35 cellular contexts compared by ENCODE assay signal in the genomic region with DNA sequence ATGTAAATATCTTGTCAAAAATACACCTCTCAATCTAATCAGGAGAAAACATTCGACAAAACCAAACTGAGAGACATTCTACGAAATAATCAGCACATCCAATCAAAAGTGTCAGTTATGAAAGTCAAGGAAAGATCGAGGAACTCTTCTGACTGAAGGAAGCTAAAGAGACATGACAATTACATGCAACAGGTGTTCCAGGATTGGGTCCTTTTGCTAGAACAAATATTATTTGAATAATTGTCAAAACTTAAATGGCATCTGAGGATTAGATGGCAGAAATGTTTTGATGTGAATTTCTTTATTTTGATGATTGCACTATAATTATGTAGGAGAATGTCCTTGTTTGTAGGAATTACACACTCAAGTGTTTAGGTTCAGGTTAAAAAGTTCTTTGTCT.
A peak's percentile ranks its signal among the peaks of the same experiment; 100 is the strongest.
DNase-seq lines count a peak whose midpoint lies in the region; ATAC-seq, FAIRE-seq and TF ChIP-seq lines count a peak whose summit lies in the region.
"Had no signal": no experiment of that assay in that cellular context is flagged by ENCODE, and none has a peak within 500 bp of the region (broad histone marks: within the 10 kb centered on the region; RNA-seq: fewer than 3 reads in every experiment).

No MANE protein-coding gene starts in this region.

- H4K20me1 ChIP-seq in K562 (replicated peaks; ENCODE audit: control insufficient read depth, insufficient read depth, low read length): no peaks in the 10 kb centered on the region
- H4K20me1 ChIP-seq: BLaER1; BLaER1 treated with 17β-estradiol and CSF1 and Interleukin-3, amounts not matched to agents 10 nM and 100 nM had no signal

- TF ChIP-seq EP300 in K562 (IDR thresholded peaks at IDR 0.05; ENCODE audit: low read length): no peak

- H3K27ac Mint-ChIP-seq in endothelial cell (ENCODE audit: unreplicated experiment): no peak overlapping the region
- H3K27ac Mint-ChIP-seq: B cell; CD14-positive monocyte; CD4-positive, alpha-beta memory T cell; CD4-positive, alpha-beta T cell; CD4-positive, CD25-positive, alpha-beta regulatory T cell; CD8-positive, alpha-beta memory T cell; CD8-positive, alpha-beta T cell had no signal

- FAIRE-seq in K562 (lab: Jason Lieb, UNC): no peak
- FAIRE-seq: A204.1, A549, D721Med had no signal

- H3K9me1 ChIP-seq in K562 (ENCODE audit: control insufficient read depth, insufficient read depth, low read length): no peaks in the 10 kb centered on the region

- no peak overlapping the region for H3K4me3 ChIP-seq in HEK293 (ENCODE audit: low read depth, low read length)
- no peak overlapping the region for H3K4me3 ChIP-seq in K562
- H3K4me3 ChIP-seq: A549; BLaER1; BLaER1 treated with 17β-estradiol and CSF1 and Interleukin-3, amounts not matched to agents 10 nM and 100 nM had no signal

- H3K4me1 ChIP-seq in HEK293 (ENCODE audit: control insufficient read depth, insufficient read depth, low read length) (no peaks in the 10 kb centered on the region), K562 (replicated peaks in 1 of 2; ENCODE audit: control insufficient read depth in 2 of 2, insufficient read depth in 2 of 2, low read length in 2 of 2) (peaks cover 0 to 18% of the 10 kb centered on the region in 2 experiments; a peak in 3 of 5 replicates)
- H3K4me1 ChIP-seq: A549, BE2C, BLaER1, Caco-2 had no signal

- no peak overlapping the region for H3K9ac ChIP-seq in K562 (ENCODE audit: insufficient read depth in 1 of 2, low read depth in 2 of 2, low read length in 2 of 2)
- H3K9ac ChIP-seq: BLaER1; BLaER1 treated with 17β-estradiol and CSF1 and Interleukin-3, amounts not matched to agents 10 nM and 100 nM had no signal

- H3K9me3 Mint-ChIP-seq in endothelial cell (ENCODE audit: unreplicated experiment): no peaks in the 10 kb centered on the region
- H3K9me3 Mint-ChIP-seq: CD14-positive monocyte; CD4-positive, alpha-beta memory T cell; CD4-positive, alpha-beta T cell; CD4-positive, CD25-positive, alpha-beta regulatory T cell; CD8-positive, alpha-beta memory T cell; CD8-positive, alpha-beta T cell had no signal

- H3K4me3 Mint-ChIP-seq in endothelial cell (ENCODE audit: unreplicated experiment): no peak overlapping the region
- H3K4me3 Mint-ChIP-seq: B cell; CD4-positive, alpha-beta memory T cell; CD4-positive, alpha-beta T cell; CD4-positive, CD25-positive, alpha-beta regulatory T cell; CD8-positive, alpha-beta memory T cell; CD8-positive, alpha-beta T cell had no signal

- POLR2A ChIA-PET in HEK293 (lab: Yijun Ruan, JAX): interaction anchor here (1.6 kb wide), 1 partner anchor 9 kb away, joined by 3 read pairs; no protein-coding TSS in a partner anchor
- POLR2A ChIA-PET in K562 (lab: Yijun Ruan, JAX): interaction anchor here (0.7 to 1.0 kb wide), 3 partner anchors 8 to 126 kb away, joined by 3 to 10 read pairs (median 3); no protein-coding TSS in a partner anchor

- intact Hi-C loops in K562 (cut with micrococcal nuclease): no loop called here

- in situ Hi-C loops in K562 (cut with MboI): no loop called here

- no peak for TF ChIP-seq POLR2A in K562 (conservative IDR thresholded peaks at IDR 0.05)

- peaks cover 2% of the 10 kb centered on the region for H3K27me3 Mint-ChIP-seq in endothelial cell (ENCODE audit: unreplicated experiment)
- H3K27me3 Mint-ChIP-seq: B cell; CD4-positive, alpha-beta T cell had no signal

- H3K9me3 ChIP-seq in HEK293 (ENCODE audit: control insufficient read depth, insufficient read depth, low read depth, low read length): no peaks in the 10 kb centered on the region
- H3K9me3 ChIP-seq in K562 (replicated peaks; ENCODE audit: control insufficient read depth, insufficient read depth, low read depth, low read length): no peaks in the 10 kb centered on the region
- H3K9me3 ChIP-seq: A549, BE2C, BLaER1, Caco-2 had no signal

- H3K36me3 Mint-ChIP-seq in endothelial cell (ENCODE audit: low read depth, unreplicated experiment): no peaks in the 10 kb centered on the region
- H3K36me3 Mint-ChIP-seq: CD14-positive monocyte; CD4-positive, alpha-beta memory T cell; CD4-positive, CD25-positive, alpha-beta regulatory T cell; CD8-positive, alpha-beta memory T cell; CD8-positive, alpha-beta T cell had no signal

- H3K36me3 ChIP-seq in HEK293 (ENCODE audit: control insufficient read depth in 2 of 2, insufficient read depth in 1 of 2, low read length in 2 of 2) (no peaks in the 10 kb centered on the region), K562 (ENCODE audit: control insufficient read depth, insufficient read depth, low read length) (no peaks in the 10 kb centered on the region; the same call in 2 of the 3 replicates)
- H3K36me3 ChIP-seq: BE2C; BLaER1; BLaER1 treated with 17β-estradiol and CSF1 and Interleukin-3, amounts not matched to agents 10 nM and 100 nM had no signal

- no peak overlapping the region for H3K4me2 ChIP-seq in K562 (ENCODE audit: insufficient read depth, low read length)
- H3K4me2 ChIP-seq: A549; BLaER1; BLaER1 treated with 17β-estradiol and CSF1 and Interleukin-3, amounts not matched to agents 10 nM and 100 nM had no signal

- WGBS in K562 (ENCODE audit: insufficient coverage, low coverage, missing lambda C conversion rate): 9% methylated on average over 3 of the region's 3 CpGs

- H3K27ac ChIP-seq in HEK293 (ENCODE audit: extremely low read depth, low read depth, low read length): no peak overlapping the region
- H3K27ac ChIP-seq in K562 (ENCODE audit: extremely low read depth, low read depth, low read length): no peak overlapping the region
- H3K27ac ChIP-seq: 22Rv1; A549; BLaER1; BLaER1 treated with 17β-estradiol and CSF1 and Interleukin-3, amounts not matched to agents 10 nM and 100 nM; C4-2B had no signal

- TF ChIP-seq RAD21 in K562 (CRISPR knock-in tag; conservative IDR thresholded peaks at IDR 0.05 in 1 of 2, IDR thresholded peaks at IDR 0.05 in 1 of 2): no peak

- no peak for ATAC-seq in K562
- ATAC-seq in GM18861 (IDR thresholded peaks at IDR 0.05; ENCODE audit: unreplicated experiment): no peak
- ATAC-seq: A549; CD8-positive, alpha-beta T cell had no signal

- CTCF ChIA-PET in HEK293 (lab: Yijun Ruan, JAX) (no interaction called here), K562 (lab: Yijun Ruan, JAX; ENCODE audit: low intra/inter-chr PET ratio) (no interaction called here)

- no peaks in the 10 kb centered on the region for H3K27me3 ChIP-seq in K562 (ENCODE audit: control insufficient read depth in 2 of 2, insufficient read depth in 2 of 2, low read length in 2 of 2)
- H3K27me3 ChIP-seq: BE2C, BLaER1 had no signal

- H2AFZ ChIP-seq in K562 (ENCODE audit: low read depth, low read length): no peak overlapping the region

- DNase-seq in NCI-H69 (lab: John Stamatoyannopoulos, UW) (peak; percentile 38), K562 (ENCODE audit: extremely low read depth in 1 of 4, low spot score in 3 of 4) (no peak), endothelial cell (ENCODE audit: low spot score) (no peak), HuH-7.5 (ENCODE audit: low spot score) (no peak)
- DNase-seq: 8988T; ACHN; AML-193; BE2C; C1 segment of cervical spinal cord; Caco-2; Calu3; CD4-positive, alpha-beta memory T cell; CD4-positive, alpha-beta T cell; CD4-positive, CD25-positive, alpha-beta regulatory T cell; CD8-positive, alpha-beta memory T cell; CD8-positive, alpha-beta T cell; COR-L47; DMS 273 treated with DMSO at 0.1 percent for 48 hours; DMS153; DMS53; DMS79; DMS79 treated with DMSO at 0.1 percent for 48 hours; DND-41; EL had no signal

- TF ChIP-seq CTCF in HEK293 (tag by site-specific recombination; IDR thresholded peaks at IDR 0.05) (no peak), K562 (IDR thresholded peaks at IDR 0.05 in 2 of 3, conservative IDR thresholded peaks at IDR 0.05 in 1 of 3; ENCODE audit: insufficient read depth in 2 of 3, low read depth in 1 of 3, low read length in 3 of 3) (no peak), endothelial cell (IDR thresholded peaks at IDR 0.05; ENCODE audit: unreplicated experiment) (no peak)

- no peaks in the 10 kb centered on the region for H3K79me2 ChIP-seq in K562 (ENCODE audit: control insufficient read depth, insufficient read depth, low read length)

- no TSS peak for BruUV-seq in K562 (replicated peaks; lab: Mats Ljungman, UMichigan)

- H3K4me1 Mint-ChIP-seq in endothelial cell (ENCODE audit: unreplicated experiment): peaks cover 3% of the 10 kb centered on the region
- H3K4me1 Mint-ChIP-seq: B cell; CD4-positive, alpha-beta memory T cell; CD4-positive, CD25-positive, alpha-beta regulatory T cell; CD8-positive, alpha-beta memory T cell had no signal

TF ChIP-seq in HEK293, 187 proteins besides CTCF, POLR2A, EP300 and RAD21:
- peak; percentile 80 for TF ChIP-seq SCRT1 (tag by site-specific recombination; IDR thresholded peaks at IDR 0.05; ENCODE audit: borderline replicate concordance)
- TF ChIP-seq SCRT2 (tag by site-specific recombination; IDR thresholded peaks at IDR 0.05): peak; percentile 91
- TF ChIP-seq, protein P1, sequence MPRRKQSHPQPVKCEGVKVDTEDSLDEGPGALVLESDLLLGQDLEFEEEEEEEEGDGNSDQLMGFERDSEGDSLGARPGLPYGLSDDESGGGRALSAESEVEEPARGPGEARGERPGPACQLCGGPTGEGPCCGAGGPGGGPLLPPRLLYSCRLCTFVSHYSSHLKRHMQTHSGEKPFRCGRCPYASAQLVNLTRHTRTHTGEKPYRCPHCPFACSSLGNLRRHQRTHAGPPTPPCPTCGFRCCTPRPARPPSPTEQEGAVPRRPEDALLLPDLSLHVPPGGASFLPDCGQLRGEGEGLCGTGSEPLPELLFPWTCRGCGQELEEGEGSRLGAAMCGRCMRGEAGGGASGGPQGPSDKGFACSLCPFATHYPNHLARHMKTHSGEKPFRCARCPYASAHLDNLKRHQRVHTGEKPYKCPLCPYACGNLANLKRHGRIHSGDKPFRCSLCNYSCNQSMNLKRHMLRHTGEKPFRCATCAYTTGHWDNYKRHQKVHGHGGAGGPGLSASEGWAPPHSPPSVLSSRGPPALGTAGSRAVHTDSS (tag by site-specific recombination; IDR thresholded peaks at IDR 0.05): no peak

TF ChIP-seq in K562, 482 proteins besides CTCF, POLR2A, EP300 and RAD21 (continues in another document):
- TF ChIP-seq KAT8 (IDR thresholded peaks at IDR 0.05; ENCODE audit: low read depth): no peak
- no peak for TF ChIP-seq CTBP1 (IDR thresholded peaks at IDR 0.05; ENCODE audit: borderline replicate concordance)
- 0 out of 2 replicates have a peak, but pooled peaks have one; percentile 31 for TF ChIP-seq PKNOX1 (IDR thresholded peaks at IDR 0.05)
- TF ChIP-seq SIX5 (IDR thresholded peaks at IDR 0.05; ENCODE audit: borderline replicate concordance in 1 of 2, insufficient read depth in 1 of 2, low read depth in 1 of 2, low read length in 2 of 2): no peak
- 0 out of 2 replicates have a peak, but pooled peaks have one; percentile 10 for TF ChIP-seq FOSL1 (tag; conservative IDR thresholded peaks at IDR 0.05)
